1 cellular context compared by ENCODE assay signal in genomic region chr10:1057106-1057657, GRCh38.
TF ChIP-seq lines count a peak whose summit lies in the region.

No MANE protein-coding gene starts in this region.

TF ChIP-seq in WTC11, 78 proteins besides CTCF, POLR2A, EP300 and RAD21 (continued from another document):
- TF ChIP-seq ATF6 (CRISPR knock-in tag; IDR thresholded peaks at IDR 0.05), result no peak
TF ChIP-seq in WTC11: peak in this region for 0.
